In the genomic region with DNA sequence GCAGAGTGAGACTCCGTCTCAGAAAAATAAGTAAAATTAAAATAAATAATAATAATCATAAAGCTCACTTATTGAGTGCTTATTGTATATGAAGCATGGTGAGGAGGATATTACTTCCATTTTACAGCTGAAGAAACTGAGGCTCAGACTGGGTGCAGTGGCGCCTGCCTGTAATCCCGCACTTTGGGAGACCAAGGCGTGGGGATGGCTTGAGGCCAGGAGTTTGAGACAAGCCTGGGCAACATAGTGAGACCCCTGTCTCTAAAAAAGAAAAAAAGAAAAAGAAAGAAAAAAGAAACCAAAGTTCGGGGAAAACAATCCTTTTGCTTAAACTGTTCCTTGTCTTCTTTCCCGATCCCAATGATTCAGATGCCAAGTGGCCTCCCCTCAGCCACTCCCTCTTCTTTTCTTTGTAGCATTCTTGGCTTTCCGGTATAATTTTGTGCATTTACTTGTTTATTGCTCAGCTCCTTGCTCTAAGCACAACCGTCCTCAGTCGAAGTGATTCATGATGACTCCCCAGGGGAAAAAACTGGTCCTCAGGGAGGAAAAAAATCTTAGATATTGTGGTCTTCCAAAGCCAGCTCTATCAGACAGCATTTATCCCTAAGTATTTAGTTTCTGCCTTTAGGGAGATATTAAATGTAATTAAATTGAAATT, we compare ENCODE assay signal across 10 cellular contexts. TPM values are rescaled to one million over a fixed set of nuclear protein-coding genes. Genes with fewer than 3 reads are reported as not detected.
DNase-seq lines count a peak whose midpoint lies in the region; ATAC-seq and TF ChIP-seq lines count a peak whose summit lies in the region.
"Had no signal": no experiment of that assay in that cellular context is flagged by ENCODE, and none has a peak within 500 bp of the region (broad histone marks: within the 10 kb centered on the region; RNA-seq: fewer than 3 reads in every experiment).

No MANE protein-coding gene starts in this region.

- H3K4me1 ChIP-seq in gastroesophageal sphincter: peaks cover 3 to 51% (median 9%) of the 10 kb centered on the region in 3 donors
- peaks cover 0 to 43% (median 32%) of the 10 kb centered on the region in 4 donors for H3K4me1 ChIP-seq in tibial artery

- H3K4me3 ChIP-seq in gastroesophageal sphincter: peak overlapping the region in 1 of 2 donors; percentile 95
- H3K4me3 ChIP-seq in tibial artery: peak overlapping the region; percentile 38 to 76
- H3K4me3 ChIP-seq: GM23338 had no signal

- peaks cover 45% of the 10 kb centered on the region for H3K36me3 Mint-ChIP-seq in activated T-cell treated with anti-CD3 and anti-CD28 coated beads, Interleukin-2, amount 50 U/mL, for 24 hours (ENCODE audit: low read depth)

- H3K27ac ChIP-seq in gastroesophageal sphincter (peak overlapping the region in 3 of 4 donors; percentile 13 to 86 (median 83)), tibial artery (peak overlapping the region; percentile 79 to 85)

- H3K9me3 Mint-ChIP-seq in activated T-cell treated with anti-CD3 and anti-CD28 coated beads, Interleukin-2, amount 50 U/mL, for 24 hours: no peaks in the 10 kb centered on the region
- H3K9me3 Mint-ChIP-seq: GM23338; T-helper 2 cell treated with Interferon-gamma antibody and Interleukin-4, amounts not matched to agents 5 μg/mL and 100 μg/mL, for 36 hours had no signal

- H3K9me3 ChIP-seq in gastroesophageal sphincter: no peaks in the 10 kb centered on the region
- H3K9me3 ChIP-seq in tibial artery: no peaks in the 10 kb centered on the region

- H3K27me3 ChIP-seq in gastroesophageal sphincter: no peaks in the 10 kb centered on the region
- no peaks in the 10 kb centered on the region for H3K27me3 ChIP-seq in tibial artery

- H3K4me3 Mint-ChIP-seq in activated T-cell treated with anti-CD3 and anti-CD28 coated beads, Interleukin-2, amount 50 U/mL, for 24 hours: no peak overlapping the region

- ATAC-seq in gastroesophageal sphincter: peak; percentile 24
- no peak for ATAC-seq in HG02884 (IDR thresholded peaks at IDR 0.05; ENCODE audit: unreplicated experiment)

- TF ChIP-seq CTCF in gastroesophageal sphincter (IDR thresholded peaks at IDR 0.05) (no peak), tibial artery (IDR thresholded peaks at IDR 0.05) (no peak)

- WGBS in gastroesophageal sphincter (ENCODE audit: low coverage in 1 of 2), 2 donors: 40 to 80% methylated on average over 7 to 9 of the region's 9 CpGs

- H3K27me3 Mint-ChIP-seq in activated T-cell treated with anti-CD3 and anti-CD28 coated beads, Interleukin-2, amount 50 U/mL, for 24 hours: no peaks in the 10 kb centered on the region

- TF ChIP-seq POLR2A in gastroesophageal sphincter (IDR thresholded peaks at IDR 0.05): no peak

- peak overlapping the region; percentile 50 for H3K27ac Mint-ChIP-seq in activated T-cell treated with anti-CD3 and anti-CD28 coated beads, Interleukin-2, amount 50 U/mL, for 24 hours
- H3K27ac Mint-ChIP-seq: GM23338 had no signal

- peaks cover 29% of the 10 kb centered on the region for H3K4me1 Mint-ChIP-seq in activated T-cell treated with anti-CD3 and anti-CD28 coated beads, Interleukin-2, amount 50 U/mL, for 24 hours (ENCODE audit: low read depth)
- H3K4me1 Mint-ChIP-seq: GM23338 had no signal

- peaks cover 0 to 31% of the 10 kb centered on the region in 2 donors for H3K36me3 ChIP-seq in gastroesophageal sphincter
- peaks cover 29 to 30% (median 29%) of the 10 kb centered on the region in 3 donors for H3K36me3 ChIP-seq in tibial artery

- DNase-seq in activated T-cell treated with anti-CD3 and anti-CD28 coated beads, Interleukin-2, amount 50 U/mL, for 24 hours: no peak
- DNase-seq in activated T-cell treated with anti-CD3 and anti-CD28 coated beads for 4 hours (no peak), amniotic stem cell (lab: John Stamatoyannopoulos, UW) (peak; percentile 57), tibial artery (peak in 1 of 2 donors; percentile 41), HuH-7 (ENCODE audit: low spot score) (no peak), NCI-H446 treated with DMSO at 0.1 percent for 48 hours (lab: John Stamatoyannopoulos, UW) (no peak)

- intact Hi-C loops in tibial artery (cut with DNase I; ENCODE audit: low total_unique reads): no loop called here

- TF ChIP-seq EP300 in gastroesophageal sphincter (IDR thresholded peaks at IDR 0.05): no peak

RNA-seq across cellular contexts. Expression of a gene that starts 1.0 kb away (rescaled TPM):
- total RNA-seq in gastroesophageal sphincter: 100 to 1,000 TPM; 295 to 323 (median 310) TPM

RNA-seq across cellular contexts. Expression of a gene that starts 9.2 kb away (rescaled TPM):
- total RNA-seq in gastroesophageal sphincter: 10 to 100 TPM in 1 of 4 donors, 1 to 10 TPM in 2, under 1 TPM in 1; 0.96 to 15.7 (median 5.3) TPM

RNA-seq across cellular contexts. Expression of a gene that starts 14.5 kb away (rescaled TPM):
- 10 to 100 TPM; 22.7 to 40.3 (median 31.5) TPM for total RNA-seq in gastroesophageal sphincter

RNA-seq across cellular contexts. Expression of a gene that starts 18.2 kb away (rescaled TPM):
- not detected for total RNA-seq in gastroesophageal sphincter
- total RNA-seq: GM23338 had no signal

RNA-seq across cellular contexts. Expression of a gene that starts 34.6 kb away (rescaled TPM):
- 10 to 100 TPM; 23.4 to 31.6 (median 26.2) TPM for total RNA-seq in gastroesophageal sphincter
